ENCODE assay signal across 28 cellular contexts in the genomic region with DNA sequence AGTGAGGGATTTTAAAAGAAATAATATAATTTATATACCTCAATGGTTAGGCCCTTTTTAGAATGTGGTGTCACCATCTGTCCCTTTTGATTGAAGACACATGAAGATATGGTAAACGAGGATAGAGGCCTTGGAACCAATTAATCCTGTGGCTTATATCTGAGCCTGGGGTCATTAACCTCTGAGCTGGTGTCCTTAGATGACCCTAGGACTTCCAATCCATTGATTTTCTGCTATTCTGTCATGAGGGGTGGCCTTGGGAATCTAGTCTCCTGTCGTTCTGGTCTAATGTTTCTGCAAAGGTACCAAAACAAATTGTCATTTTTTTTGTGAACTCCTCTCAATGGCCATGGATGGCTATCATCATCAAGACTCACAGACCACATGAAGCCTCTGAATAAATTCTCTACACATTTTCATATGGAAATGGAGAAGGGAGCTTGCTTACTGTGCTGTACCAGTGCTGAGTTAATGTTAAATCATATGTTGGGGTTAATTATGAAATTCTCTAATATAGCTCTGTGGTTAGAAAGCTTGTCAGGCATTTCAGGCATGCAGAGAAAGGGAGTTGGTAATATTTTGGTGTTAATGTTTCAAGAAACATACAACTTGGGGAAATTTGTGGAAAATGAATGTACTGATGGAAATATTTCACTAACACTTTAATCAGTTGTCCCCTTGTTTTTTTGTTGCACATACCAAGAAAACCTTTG.
DNase-seq lines count a peak whose midpoint lies in the region; ATAC-seq, FAIRE-seq and TF ChIP-seq lines count a peak whose summit lies in the region.
"Had no signal": no experiment of that assay in that cellular context is flagged by ENCODE, and none has a peak within 500 bp of the region (broad histone marks: within the 10 kb centered on the region; RNA-seq: fewer than 3 reads in every experiment).

No MANE protein-coding gene starts in this region.

- H3K27ac Mint-ChIP-seq in naive thymus-derived CD8-positive, alpha-beta T cell, result no peak overlapping the region
- H3K27ac Mint-ChIP-seq: activated CD8-positive, alpha-beta T cell treated with anti-CD3 and anti-CD28 coated beads, Interleukin-2, amount 10 ng/mL, durations not matched to agents 7 days and 5 days; activated naive CD8-positive, alpha-beta T cell treated with anti-CD3 and anti-CD28 coated beads, Interleukin-2, amount 10 ng/mL, durations not matched to agents 7 days and 5 days; CD4-positive, alpha-beta T cell; effector memory CD8-positive, alpha-beta T cell; mesothelial cell of epicardium; nephron progenitor cell; T-cell had no signal

- no peak overlapping the region for H2BK120ac ChIP-seq in mesenchymal stem cell (ENCODE audit: low read depth, low read length)

- no peak overlapping the region for H3K4me3 Mint-ChIP-seq in naive thymus-derived CD8-positive, alpha-beta T cell
- H3K4me3 Mint-ChIP-seq: activated CD8-positive, alpha-beta T cell treated with anti-CD3 and anti-CD28 coated beads, Interleukin-2, amount 10 ng/mL, durations not matched to agents 7 days and 5 days; activated naive CD8-positive, alpha-beta T cell treated with anti-CD3 and anti-CD28 coated beads, Interleukin-2, amount 10 ng/mL, durations not matched to agents 7 days and 5 days; CD4-positive, alpha-beta T cell; effector memory CD8-positive, alpha-beta T cell; mesothelial cell of epicardium; nephron progenitor cell; T-cell had no signal

- no peak overlapping the region for H2BK12ac ChIP-seq in mesenchymal stem cell (ENCODE audit: low read length in 2 of 2)

- H2BK5ac ChIP-seq in mesenchymal stem cell (ENCODE audit: low read depth, low read length, poor library complexity, severe bottlenecking), result no peak overlapping the region

- POLR2A ChIA-PET in naive thymus-derived CD8-positive, alpha-beta T cell (lab: Charles Lee), result no interaction called here

- H3K4me3 ChIP-seq in mesenchymal stem cell (ENCODE audit: insufficient read depth in 1 of 2, low read depth in 1 of 2, low read length in 2 of 2), result no peak overlapping the region
- no peak overlapping the region for H3K4me3 ChIP-seq in left ventricle myocardium inferior
- H3K4me3 ChIP-seq: Peyer's patch, sigmoid colon, SJSA1, stomach, tibial artery had no signal

- H3K27me3 ChIP-seq in mesenchymal stem cell (ENCODE audit: control insufficient read depth in 1 of 2, insufficient read depth in 1 of 2, low read length in 2 of 2) (no peaks in the 10 kb centered on the region), left ventricle myocardium inferior (ENCODE audit: low read depth) (no peaks in the 10 kb centered on the region)
- H3K27me3 ChIP-seq: brain microvascular endothelial cell, Peyer's patch, sigmoid colon, SJSA1, stomach, tibial artery had no signal

- no peak overlapping the region for H3K23ac ChIP-seq in mesenchymal stem cell (ENCODE audit: low read length in 2 of 2)

- no peaks in the 10 kb centered on the region for H3K9me3 ChIP-seq in mesenchymal stem cell (ENCODE audit: control insufficient read depth, low read length)
- H3K9me3 ChIP-seq in left ventricle myocardium inferior (replicated peaks), result no peaks in the 10 kb centered on the region
- H3K9me3 ChIP-seq: Peyer's patch, sigmoid colon, SJSA1, stomach, tibial artery had no signal

- H3K27me3 Mint-ChIP-seq in naive thymus-derived CD8-positive, alpha-beta T cell, result peaks cover 0 to 2% (median 0%) of the 10 kb centered on the region in 5 donors
- H3K27me3 Mint-ChIP-seq: activated naive CD8-positive, alpha-beta T cell treated with anti-CD3 and anti-CD28 coated beads, Interleukin-2, amount 10 ng/mL, durations not matched to agents 7 days and 5 days; CD4-positive, alpha-beta T cell; effector memory CD8-positive, alpha-beta T cell; T-cell had no signal

- H3K36me3 ChIP-seq in mesenchymal stem cell (ENCODE audit: control insufficient read depth in 1 of 2, insufficient read depth in 2 of 2, low read depth in 1 of 2, low read length in 2 of 2) (no peaks in the 10 kb centered on the region), left ventricle myocardium inferior (no peaks in the 10 kb centered on the region)
- H3K36me3 ChIP-seq: brain microvascular endothelial cell, Peyer's patch, sigmoid colon, SJSA1, stomach, tibial artery had no signal

- H3K4me1 Mint-ChIP-seq in naive thymus-derived CD8-positive, alpha-beta T cell, result no peaks in the 10 kb centered on the region
- H3K4me1 Mint-ChIP-seq: activated naive CD8-positive, alpha-beta T cell treated with anti-CD3 and anti-CD28 coated beads, Interleukin-2, amount 10 ng/mL, durations not matched to agents 7 days and 5 days; mesothelial cell of epicardium; nephron progenitor cell; T-cell had no signal

- DNase-seq in ELR (ENCODE audit: low read depth) (peak; percentile 11), RCC 7860 (ENCODE audit: low spot score) (peak; percentile 5), fibroblast of gingiva (ENCODE audit: low read depth) (peak; percentile 52), mesenchymal stem cell (no peak), left ventricle myocardium inferior (no peak), RPMI8226 (no peak)
- DNase-seq in naive thymus-derived CD8-positive, alpha-beta T cell, result no peak
- DNase-seq: activated CD8-positive, alpha-beta T cell treated with anti-CD3 and anti-CD28 coated beads, Interleukin-2, amount 10 ng/mL, durations not matched to agents 7 days and 5 days; activated effector memory CD4-positive, alpha-beta T cell treated with Interleukin-2 at 50 U/mL for 16 hours; activated naive CD8-positive, alpha-beta T cell treated with anti-CD3 and anti-CD28 coated beads, Interleukin-2, amount 10 ng/mL, durations not matched to agents 7 days and 5 days; activated T-cell treated with anti-CD3 and anti-CD28 coated beads for 4 hours; brain microvascular endothelial cell; CD4-positive, alpha-beta T cell; effector memory CD8-positive, alpha-beta T cell; left colon; NCI-H524 treated with DMSO at 0.1 percent for 48 hours; nephron progenitor cell; Peyer's patch; sigmoid colon; stomach; T-cell; tibial artery had no signal

- H2BK15ac ChIP-seq in mesenchymal stem cell (ENCODE audit: low read depth, poor library complexity, severe bottlenecking), result no peak overlapping the region

- H2AFZ ChIP-seq in mesenchymal stem cell (ENCODE audit: low read depth, low read length), result no peak overlapping the region

- TF ChIP-seq CTCF in left ventricle myocardium inferior (IDR thresholded peaks at IDR 0.05; ENCODE audit: borderline replicate concordance), result no peak

- no peak for ATAC-seq in naive thymus-derived CD8-positive, alpha-beta T cell
- ATAC-seq in HG03135 (IDR thresholded peaks at IDR 0.05; ENCODE audit: unreplicated experiment), result no peak
- ATAC-seq: activated CD4-positive, CD25-positive, alpha-beta regulatory T cell treated with anti-CD3 and anti-CD28 coated beads, Interleukin-2, amount 50 U/mL, for 24 hours; activated CD8-positive, alpha-beta T cell treated with anti-CD3 and anti-CD28 coated beads, Interleukin-2, amount 10 ng/mL, durations not matched to agents 7 days and 5 days; effector memory CD8-positive, alpha-beta T cell; left colon; T-cell had no signal

- peak overlapping the region; percentile 66 for H3K27ac ChIP-seq in mesenchymal stem cell (ENCODE audit: low read length, poor library complexity, severe bottlenecking)
- H3K27ac ChIP-seq in left ventricle myocardium inferior (replicated peaks), result no peak overlapping the region
- H3K27ac ChIP-seq: brain microvascular endothelial cell, KMS-11, Peyer's patch, sigmoid colon, SJSA1, stomach, tibial artery had no signal

- H3K4me2 ChIP-seq in mesenchymal stem cell (ENCODE audit: low read length, poor library complexity, severe bottlenecking), result no peak overlapping the region
- H3K4me2 ChIP-seq: KMS-11 had no signal

- no peak overlapping the region for H3K9ac ChIP-seq in mesenchymal stem cell (ENCODE audit: low read length)
- H3K9ac ChIP-seq: KMS-11 had no signal

- peak overlapping the region; percentile 87 for H2AK5ac ChIP-seq in mesenchymal stem cell (ENCODE audit: low read length, severe bottlenecking)

- no peak for FAIRE-seq in RCC 7860 (lab: Jason Lieb, UNC)
- FAIRE-seq: colon had no signal

- no peak overlapping the region for H3K14ac ChIP-seq in mesenchymal stem cell (ENCODE audit: low read length in 2 of 2)

- H3K36me3 Mint-ChIP-seq in naive thymus-derived CD8-positive, alpha-beta T cell, result no peaks in the 10 kb centered on the region
- H3K36me3 Mint-ChIP-seq: activated naive CD8-positive, alpha-beta T cell treated with anti-CD3 and anti-CD28 coated beads, Interleukin-2, amount 10 ng/mL, durations not matched to agents 7 days and 5 days; mesothelial cell of epicardium; T-cell had no signal

- no peak overlapping the region for H4K8ac ChIP-seq in mesenchymal stem cell (ENCODE audit: low read length)

- WGBS in mesenchymal stem cell, result 77% methylated on average over 1 of the region's 2 CpGs

- no peak overlapping the region for H3K4ac ChIP-seq in mesenchymal stem cell (ENCODE audit: low read depth in 1 of 2, low read length in 2 of 2)

- H3K4me1 ChIP-seq in mesenchymal stem cell (ENCODE audit: control insufficient read depth, insufficient read depth, low read depth, low read length), result peaks cover 1% of the 10 kb centered on the region
- peaks cover 9% of the 10 kb centered on the region for H3K4me1 ChIP-seq in left ventricle myocardium inferior
- H3K4me1 ChIP-seq: Peyer's patch, sigmoid colon, SJSA1, stomach, tibial artery had no signal

- no peaks in the 10 kb centered on the region for H3K79me1 ChIP-seq in mesenchymal stem cell (replicated peaks; ENCODE audit: low read length, poor library complexity, severe bottlenecking)

- H3K9me3 Mint-ChIP-seq in naive thymus-derived CD8-positive, alpha-beta T cell, result peaks cover 0 to 5% (median 1%) of the 10 kb centered on the region in 9 donors
- H3K9me3 Mint-ChIP-seq: activated naive CD8-positive, alpha-beta T cell treated with anti-CD3 and anti-CD28 coated beads, Interleukin-2, amount 10 ng/mL, durations not matched to agents 7 days and 5 days; CD4-positive, alpha-beta T cell; nephron progenitor cell had no signal

- intact Hi-C loops in left ventricle myocardium inferior (cut with micrococcal nuclease), result no loop called here

- no peak overlapping the region for H4K91ac ChIP-seq in mesenchymal stem cell (ENCODE audit: low read length)

- no peak overlapping the region for H3K18ac ChIP-seq in mesenchymal stem cell (ENCODE audit: low read depth in 1 of 2, low read length in 2 of 2)

Comparison
In these comparisons a context has a peak if more than half of its experiments do, and no peak if none do; other contexts are left out.
1. DNase-seq: peak in ELR (single experiment), RCC 7860 (single experiment) and fibroblast of gingiva (single experiment); none in mesenchymal stem cell (single experiment), naive thymus-derived CD8-positive, alpha-beta T cell (0 of 10), left ventricle myocardium inferior (single experiment) and RPMI8226 (single experiment).